Comparison of ENCODE assay signal across 10 cellular contexts in genomic region chr9:96008502-96009222, GRCh38.
DNase-seq lines count a peak whose midpoint lies in the region; TF ChIP-seq lines count a peak whose summit lies in the region.
"Had no signal": no experiment of that assay in that cellular context is flagged by ENCODE, and none has a peak within 500 bp of the region (broad histone marks: within the 10 kb centered on the region; RNA-seq: fewer than 3 reads in every experiment).

No MANE protein-coding gene starts in this region.

- H3K27ac ChIP-seq in CD4-positive, alpha-beta memory T cell (ENCODE audit: low read depth, low read length), result peak overlapping the region; percentile 23
- H3K27ac ChIP-seq in HEK293 (ENCODE audit: extremely low read depth, low read depth, low read length), result no peak overlapping the region
- H3K27ac ChIP-seq in uterus, result no peak overlapping the region
- no peak overlapping the region for H3K27ac ChIP-seq in PC-9
- H3K27ac ChIP-seq: left ventricle myocardium inferior had no signal

- no peak overlapping the region for H3K4me3 ChIP-seq in CD4-positive, alpha-beta memory T cell (ENCODE audit: low read length in 2 of 2)
- H3K4me3 ChIP-seq in HEK293 (ENCODE audit: low read depth, low read length) (no peak overlapping the region), uterus (no peak overlapping the region), PC-9 (no peak overlapping the region)
- H3K4me3 ChIP-seq: left ventricle myocardium inferior had no signal

- H3K36me3 ChIP-seq in CD4-positive, alpha-beta memory T cell (ENCODE audit: insufficient read depth, low read length), result peaks cover 9% of the 10 kb centered on the region
- H3K36me3 ChIP-seq in HEK293 (ENCODE audit: control insufficient read depth in 2 of 2, insufficient read depth in 1 of 2, low read length in 2 of 2), result peaks cover 4 to 23% of the 10 kb centered on the region in 2 experiments; a peak in 2 of 3 replicates
- peaks cover 0 to 3% of the 10 kb centered on the region in 2 donors for H3K36me3 ChIP-seq in uterus
- H3K36me3 ChIP-seq in PC-9 (ENCODE audit: low read depth), result 0 out of 2 replicates have a peak, but pooled peaks cover 5% of the 10 kb centered on the region

- TF ChIP-seq CTCF in HEK293 (tag by site-specific recombination; IDR thresholded peaks at IDR 0.05), result no peak
- no peak for TF ChIP-seq CTCF in uterus (IDR thresholded peaks at IDR 0.05)
- no peak for TF ChIP-seq CTCF in PC-9 (conservative IDR thresholded peaks at IDR 0.05)

- intact Hi-C loops in CD4-positive, alpha-beta memory T cell (cut with micrococcal nuclease), result no loop called here
- intact Hi-C loops in uterus (cut with DNase I; ENCODE audit: low total_unique reads), result no loop called here
- intact Hi-C loops in PC-9 (cut with micrococcal nuclease; ENCODE audit: unreplicated experiment), result no loop called here

- H3K27ac Mint-ChIP-seq in CD4-positive, alpha-beta memory T cell, result peak overlapping the region in 6 of 7 donors; percentile 87 to 95 (median 94)
- H3K27ac Mint-ChIP-seq in T-helper 2 cell treated with Interferon-gamma antibody and Interleukin-4, amounts not matched to agents 5 μg/mL and 100 μg/mL, for 36 hours, result peak overlapping the region; percentile 99
- H3K27ac Mint-ChIP-seq in immature natural killer cell, result peak overlapping the region in 3 of 6 donors; percentile 97 to 100 (median 98)

- peaks cover 9 to 47% (median 21%) of the 10 kb centered on the region in 4 donors for H3K4me1 Mint-ChIP-seq in CD4-positive, alpha-beta memory T cell
- H3K4me1 Mint-ChIP-seq in T-helper 2 cell treated with Interferon-gamma antibody and Interleukin-4, amounts not matched to agents 5 μg/mL and 100 μg/mL, for 36 hours (ENCODE audit: low read depth), result peaks cover 44% of the 10 kb centered on the region
- peaks cover 1 to 5% of the 10 kb centered on the region in 2 donors for H3K4me1 Mint-ChIP-seq in immature natural killer cell

- CTCF ChIA-PET in CD4-positive, alpha-beta memory T cell (lab: Charles Lee; ENCODE audit: partially characterized antibody), result interaction anchor here (1.5 kb wide), 1 partner anchor 11 kb away, joined by 9 read pairs; no protein-coding TSS in a partner anchor
- CTCF ChIA-PET in HEK293 (lab: Yijun Ruan, JAX) (no interaction called here), PC-9 (lab: Charles Lee) (no interaction called here)

- BruUV-seq in PC-9 (replicated peaks; lab: Mats Ljungman, UMichigan), result no TSS peak

- H3K4me3 Mint-ChIP-seq in CD4-positive, alpha-beta memory T cell, result peak overlapping the region in 3 of 8 donors; percentile 18 to 66 (median 57)
- peak overlapping the region; percentile 71 for H3K4me3 Mint-ChIP-seq in T-helper 2 cell treated with Interferon-gamma antibody and Interleukin-4, amounts not matched to agents 5 μg/mL and 100 μg/mL, for 36 hours
- peak overlapping the region; percentile 65 to 82 (median 79) for H3K4me3 Mint-ChIP-seq in immature natural killer cell

- no peaks in the 10 kb centered on the region for H3K27me3 Mint-ChIP-seq in CD4-positive, alpha-beta memory T cell
- no peaks in the 10 kb centered on the region for H3K27me3 Mint-ChIP-seq in T-helper 2 cell treated with Interferon-gamma antibody and Interleukin-4, amounts not matched to agents 5 μg/mL and 100 μg/mL, for 36 hours (ENCODE audit: low read depth)
- peaks cover 0 to 11% (median 8%) of the 10 kb centered on the region in 3 donors for H3K27me3 Mint-ChIP-seq in immature natural killer cell (ENCODE audit: low read depth in 3 of 3)

- POLR2A ChIA-PET in CD4-positive, alpha-beta memory T cell (lab: Charles Lee; ENCODE audit: partially characterized antibody), result interaction anchor here (1.1 to 2.5 kb wide), 4 partner anchors 11 to 133 kb away, joined by 3 to 12 read pairs (median 4); partner anchors contain the start of gene ERCC6L2
- POLR2A ChIA-PET in HEK293 (lab: Yijun Ruan, JAX), result interaction anchor here (0.6 kb wide), 1 partner anchor 9 kb away, joined by 3 read pairs; no protein-coding TSS in a partner anchor
- POLR2A ChIA-PET in PC-9 (lab: Charles Lee; ENCODE audit: unreplicated experiment), result interaction anchor here (0.5 kb wide), 1 partner anchor 26 kb away, joined by 5 read pairs; no protein-coding TSS in a partner anchor

- no peaks in the 10 kb centered on the region for H3K79me2 ChIP-seq in PC-9 (ENCODE audit: low read depth)

- DNase-seq in CD4-positive, alpha-beta memory T cell, result peak in 1 of 5 donors; percentile 50
- no peak for DNase-seq in T-helper 2 cell treated with Interferon-gamma antibody and Interleukin-4, amounts not matched to agents 5 μg/mL and 100 μg/mL, for 36 hours (ENCODE audit: low spot score)
- peak; percentile 33 to 71 (median 50) for DNase-seq in immature natural killer cell
- no peak for DNase-seq in NCI-H1417 treated with DMSO at 0.1 percent for 48 hours (lab: John Stamatoyannopoulos, UW)
- DNase-seq in activated effector memory CD4-positive, alpha-beta T cell treated with Interleukin-2 at 50 U/mL for 16 hours, result no peak
- DNase-seq in uterus, result no peak
- no peak for DNase-seq in PC-9
- DNase-seq: left ventricle myocardium inferior, NCI-H2081 had no signal

- H3F3A ChIP-seq in PC-9 (ENCODE audit: insufficient read depth, low read depth), result no peaks in the 10 kb centered on the region

- H3K9me3 Mint-ChIP-seq in CD4-positive, alpha-beta memory T cell, result peaks cover 0 to 1% (median 0%) of the 10 kb centered on the region in 8 donors
- H3K9me3 Mint-ChIP-seq in T-helper 2 cell treated with Interferon-gamma antibody and Interleukin-4, amounts not matched to agents 5 μg/mL and 100 μg/mL, for 36 hours, result peaks cover 5% of the 10 kb centered on the region
- H3K9me3 Mint-ChIP-seq in immature natural killer cell, result peaks cover 0 to under 1% (median 0%) of the 10 kb centered on the region in 6 donors

- H2AFZ ChIP-seq in PC-9, result no peak overlapping the region

- no peaks in the 10 kb centered on the region for H3K9me3 ChIP-seq in CD4-positive, alpha-beta memory T cell (ENCODE audit: control insufficient read depth in 1 of 2, low read length in 2 of 2)
- H3K9me3 ChIP-seq in HEK293 (ENCODE audit: control insufficient read depth, insufficient read depth, low read depth, low read length), result no peaks in the 10 kb centered on the region
- H3K9me3 ChIP-seq in uterus, result no peaks in the 10 kb centered on the region
- no peaks in the 10 kb centered on the region for H3K9me3 ChIP-seq in PC-9 (ENCODE audit: insufficient read depth, low read depth)
- H3K9me3 ChIP-seq: left ventricle myocardium inferior had no signal

- peaks cover 46% of the 10 kb centered on the region for H3K4me1 ChIP-seq in CD4-positive, alpha-beta memory T cell (ENCODE audit: insufficient read depth, low read length)
- no peaks in the 10 kb centered on the region for H3K4me1 ChIP-seq in HEK293 (ENCODE audit: control insufficient read depth, insufficient read depth, low read length)
- no peaks in the 10 kb centered on the region for H3K4me1 ChIP-seq in uterus
- no peaks in the 10 kb centered on the region for H3K4me1 ChIP-seq in PC-9 (replicated peaks; ENCODE audit: insufficient read depth)

- H3K36me3 Mint-ChIP-seq in CD4-positive, alpha-beta memory T cell, result peaks cover 20 to 29% of the 10 kb centered on the region in 2 donors
- H3K36me3 Mint-ChIP-seq in T-helper 2 cell treated with Interferon-gamma antibody and Interleukin-4, amounts not matched to agents 5 μg/mL and 100 μg/mL, for 36 hours (ENCODE audit: low read depth), result peaks cover 32% of the 10 kb centered on the region
- peaks cover 0 to 11% (median 8%) of the 10 kb centered on the region in 3 donors for H3K36me3 Mint-ChIP-seq in immature natural killer cell

- no peaks in the 10 kb centered on the region; the same call in 1 of the 2 replicates for H3K9me2 ChIP-seq in PC-9 (ENCODE audit: insufficient read depth)

- no peak for TF ChIP-seq POLR2A in uterus (IDR thresholded peaks at IDR 0.05)

- no peaks in the 10 kb centered on the region for H4K20me1 ChIP-seq in PC-9 (ENCODE audit: insufficient read depth)

- no peaks in the 10 kb centered on the region for H3K27me3 ChIP-seq in CD4-positive, alpha-beta memory T cell (ENCODE audit: insufficient read depth, low read length)
- H3K27me3 ChIP-seq in uterus (no peaks in the 10 kb centered on the region), PC-9 (ENCODE audit: insufficient read depth, low read depth) (no peaks in the 10 kb centered on the region)

- H3K4me2 ChIP-seq in PC-9, result no peak overlapping the region

TF ChIP-seq in HEK293, 187 proteins besides CTCF, POLR2A, EP300 and RAD21 (continues in another document):
- TF ChIP-seq PRDM6 (tag by site-specific recombination; IDR thresholded peaks at IDR 0.05) (no peak), ZBTB48 (tag by site-specific recombination; IDR thresholded peaks at IDR 0.05) (no peak), ZFHX2 (tag by site-specific recombination; conservative IDR thresholded peaks at IDR 0.05) (no peak), KLF16 (tag by site-specific recombination; IDR thresholded peaks at IDR 0.05) (no peak), SETDB1 (IDR thresholded peaks at IDR 0.05; ENCODE audit: insufficient read length, low read length) (peak; percentile 59), ZNF629 (tag by site-specific recombination; IDR thresholded peaks at IDR 0.05) (peak; percentile 62), RBAK (tag by site-specific recombination; IDR thresholded peaks at IDR 0.05) (no peak), ATF2 (tag by site-specific recombination; IDR thresholded peaks at IDR 0.05; ENCODE audit: low read depth) (peak; percentile 59; the same call in 1 of the 2 replicates)

Comparison
In these comparisons a context has a peak if more than half of its experiments do, and no peak if none do; other contexts are left out.
1. DNase-seq: peak in immature natural killer cell (3 of 3); none in T-helper 2 cell treated with Interferon-gamma antibody and Interleukin-4, amounts not matched to agents 5 μg/mL and 100 μg/mL, for 36 hours (single experiment), NCI-H1417 treated with DMSO at 0.1 percent for 48 hours (single experiment), activated effector memory CD4-positive, alpha-beta T cell treated with Interleukin-2 at 50 U/mL for 16 hours (single experiment), uterus (0 of 2) and PC-9 (0 of 2).